Comparison of ENCODE assay signal across 20 cellular contexts in the genomic region with DNA sequence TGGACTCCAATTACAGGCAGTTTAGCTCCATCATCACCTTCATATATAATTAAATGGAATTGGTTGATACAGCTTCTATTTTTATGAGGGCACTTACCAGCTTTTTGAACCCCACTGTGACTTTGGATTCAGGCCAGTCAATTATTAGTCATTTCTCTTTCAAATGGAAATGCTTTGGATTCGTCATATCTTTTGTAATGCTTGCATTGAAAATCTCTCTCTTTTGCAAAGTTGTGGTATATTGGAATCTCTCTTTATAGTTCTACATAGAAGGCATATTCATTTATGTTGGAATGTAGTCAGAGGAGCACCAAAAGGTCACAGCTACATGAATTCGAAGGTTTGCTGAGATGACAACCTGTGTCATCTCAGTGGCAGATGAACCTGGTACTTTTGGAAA.
A peak's percentile ranks its signal among the peaks of the same experiment; 100 is the strongest.
DNase-seq lines count a peak whose midpoint lies in the region; ATAC-seq, FAIRE-seq and TF ChIP-seq lines count a peak whose summit lies in the region.
"Had no signal": no experiment of that assay in that cellular context is flagged by ENCODE, and none has a peak within 500 bp of the region (broad histone marks: within the 10 kb centered on the region; RNA-seq: fewer than 3 reads in every experiment).

No MANE protein-coding gene starts in this region.

- TF ChIP-seq CTCF in osteoblast (IDR thresholded peaks at IDR 0.05; ENCODE audit: extremely low read depth, low read depth, low read length), result no peak

- peak; percentile 14 for DNase-seq in DMS153 (lab: John Stamatoyannopoulos, UW)
- no peak for DNase-seq in DMS153 treated with DMSO at 0.1 percent for 48 hours (lab: John Stamatoyannopoulos, UW; ENCODE audit: unreplicated experiment)
- peak; percentile 19 for DNase-seq in NCI-H2227 treated with DMSO at 0.1 percent for 48 hours (lab: John Stamatoyannopoulos, UW)
- peak; percentile 2 for DNase-seq in brain pericyte (ENCODE audit: low read depth, low spot score)
- DNase-seq in urothelium cell line (ENCODE audit: low spot score), result peak; percentile 2
- DNase-seq in osteoblast (ENCODE audit: insufficient read length, low spot score, missing footprints), result no peak
- DNase-seq in activated CD4-positive, alpha-beta memory T cell treated with anti-CD3 and anti-CD28 coated beads for 36 hours, result no peak
- DNase-seq: activated B cell treated with CpG ODN at 0.5 μM for 24 hours; colonic mucosa; natural killer cell; NCI-H187; stimulated activated naive CD8-positive, alpha-beta T cell treated with anti-CD3 and anti-CD28 coated beads, Interleukin-15, Interleukin-2, amounts not matched to agents 100 U/mL and 50 U/mL, for 24 hours; T-cell; upper lobe of left lung had no signal

- no peak overlapping the region for H3K27ac ChIP-seq in osteoblast (ENCODE audit: low read depth, low read length)
- H3K27ac ChIP-seq: 22Rv1, C4-2B, colonic mucosa, KMS-11, upper lobe of left lung had no signal

- H4K20me1 ChIP-seq in osteoblast (ENCODE audit: insufficient read depth, low read length), result no peaks in the 10 kb centered on the region

- intact Hi-C loops in activated CD4-positive, alpha-beta memory T cell treated with anti-CD3 and anti-CD28 coated beads for 36 hours (cut with micrococcal nuclease), result no loop called here

- H3K27ac Mint-ChIP-seq in activated CD4-positive, alpha-beta memory T cell treated with anti-CD3 and anti-CD28 coated beads for 36 hours, result no peak overlapping the region
- H3K27ac Mint-ChIP-seq: activated B cell treated with CpG ODN at 0.5 μM for 24 hours, natural killer cell, progenitor cell of endocrine pancreas, T-cell had no signal

- no peak for ATAC-seq in HG02970 (IDR thresholded peaks at IDR 0.05; ENCODE audit: low FRiP score, unreplicated experiment)
- ATAC-seq: natural killer cell; stimulated activated naive CD8-positive, alpha-beta T cell treated with anti-CD3 and anti-CD28 coated beads, Interleukin-15, Interleukin-2, amounts not matched to agents 100 U/mL and 50 U/mL, for 24 hours; T-cell had no signal

- no peaks in the 10 kb centered on the region for H3K9me3 ChIP-seq in osteoblast (ENCODE audit: low read depth, low read length)
- H3K9me3 ChIP-seq: colonic mucosa, upper lobe of left lung had no signal

- FAIRE-seq in urothelium cell line (lab: Jason Lieb, UNC), result no peak

- no peaks in the 10 kb centered on the region for H3K27me3 Mint-ChIP-seq in activated CD4-positive, alpha-beta memory T cell treated with anti-CD3 and anti-CD28 coated beads for 36 hours
- H3K27me3 Mint-ChIP-seq: activated B cell treated with CpG ODN at 0.5 μM for 24 hours, progenitor cell of endocrine pancreas, T-cell had no signal

- no peaks in the 10 kb centered on the region for H3K79me2 ChIP-seq in osteoblast (ENCODE audit: insufficient read depth, low read length)

- H3K4me1 ChIP-seq in osteoblast (ENCODE audit: insufficient read depth, low read length), result no peaks in the 10 kb centered on the region
- H3K4me1 ChIP-seq: colonic mucosa, upper lobe of left lung had no signal

- H2AFZ ChIP-seq in osteoblast (ENCODE audit: low read length), result no peak overlapping the region

- no peaks in the 10 kb centered on the region for H3K27me3 ChIP-seq in osteoblast (ENCODE audit: insufficient read depth, low read length)
- H3K27me3 ChIP-seq: colonic mucosa, upper lobe of left lung had no signal

- CTCF ChIA-PET in activated CD4-positive, alpha-beta memory T cell treated with anti-CD3 and anti-CD28 coated beads for 36 hours (lab: Charles Lee), result no interaction called here

- H3K9me3 Mint-ChIP-seq in activated CD4-positive, alpha-beta memory T cell treated with anti-CD3 and anti-CD28 coated beads for 36 hours, result no peaks in the 10 kb centered on the region
- H3K9me3 Mint-ChIP-seq: activated B cell treated with CpG ODN at 0.5 μM for 24 hours had no signal

- no peaks in the 10 kb centered on the region for H3K4me1 Mint-ChIP-seq in activated CD4-positive, alpha-beta memory T cell treated with anti-CD3 and anti-CD28 coated beads for 36 hours (ENCODE audit: low read depth)
- H3K4me1 Mint-ChIP-seq: activated B cell treated with CpG ODN at 0.5 μM for 24 hours, natural killer cell, T-cell had no signal

- no peaks in the 10 kb centered on the region for H3K36me3 Mint-ChIP-seq in activated CD4-positive, alpha-beta memory T cell treated with anti-CD3 and anti-CD28 coated beads for 36 hours
- H3K36me3 Mint-ChIP-seq: natural killer cell, T-cell had no signal

- no peak overlapping the region for H3K4me2 ChIP-seq in osteoblast (ENCODE audit: insufficient read depth, low read length)
- H3K4me2 ChIP-seq: KMS-11 had no signal

- H3K4me3 ChIP-seq in osteoblast (ENCODE audit: insufficient read depth, low read length), result no peak overlapping the region
- H3K4me3 ChIP-seq: colonic mucosa, lung, upper lobe of left lung had no signal

- no peak overlapping the region for H3K4me3 Mint-ChIP-seq in activated CD4-positive, alpha-beta memory T cell treated with anti-CD3 and anti-CD28 coated beads for 36 hours
- H3K4me3 Mint-ChIP-seq: activated B cell treated with CpG ODN at 0.5 μM for 24 hours, natural killer cell, T-cell had no signal

- POLR2A ChIA-PET in activated CD4-positive, alpha-beta memory T cell treated with anti-CD3 and anti-CD28 coated beads for 36 hours (lab: Charles Lee), result no interaction called here

- H3K36me3 ChIP-seq in osteoblast (ENCODE audit: insufficient read depth, low read length), result no peaks in the 10 kb centered on the region
- H3K36me3 ChIP-seq: colonic mucosa, upper lobe of left lung had no signal

Comparison
In these comparisons a context has a peak if more than half of its experiments do, and no peak if none do; other contexts are left out.
1. DNase-seq: peak in DMS153 (single experiment), NCI-H2227 treated with DMSO at 0.1 percent for 48 hours (single experiment), brain pericyte (single experiment) and urothelium cell line (single experiment); none in DMS153 treated with DMSO at 0.1 percent for 48 hours (single experiment), osteoblast (single experiment) and activated CD4-positive, alpha-beta memory T cell treated with anti-CD3 and anti-CD28 coated beads for 36 hours (single experiment).